In genomic region chr5:111800351-111800750, GRCh38 we compare ENCODE assay signal across 21 cellular contexts. TPM values are rescaled to one million over a fixed set of nuclear protein-coding genes. Genes with fewer than 3 reads are reported as not detected.
DNase-seq lines count a peak whose midpoint lies in the region; ATAC-seq and TF ChIP-seq lines count a peak whose summit lies in the region.
"Had no signal": no experiment of that assay in that cellular context is flagged by ENCODE, and none has a peak within 500 bp of the region (broad histone marks: within the 10 kb centered on the region; RNA-seq: fewer than 3 reads in every experiment).

No MANE protein-coding gene starts in this region.

- CTCF ChIA-PET in WTC11 (lab: Charles Lee), result interaction anchor here (0.5 kb wide), 1 partner anchor 269 kb away, joined by 3 read pairs; no protein-coding TSS in a partner anchor

- no peaks in the 10 kb centered on the region; the same call in 1 of the 2 replicates for H3K27me3 Mint-ChIP-seq in WTC11 (ENCODE audit: low read depth)
- H3K27me3 Mint-ChIP-seq: CD4-positive, alpha-beta memory T cell; CD4-positive, CD25-positive, alpha-beta regulatory T cell had no signal

- H3K79me1 ChIP-seq in trophoblast cell (ENCODE audit: low read length), result no peaks in the 10 kb centered on the region

- no peak overlapping the region for H3K4me3 Mint-ChIP-seq in WTC11
- H3K4me3 Mint-ChIP-seq: CD14-positive monocyte; CD4-positive, alpha-beta memory T cell; CD4-positive, CD25-positive, alpha-beta regulatory T cell; CD8-positive, alpha-beta memory T cell had no signal

- H2BK5ac ChIP-seq in trophoblast cell (ENCODE audit: low read depth, low read length, poor library complexity), result no peak overlapping the region

- H4K8ac ChIP-seq in trophoblast cell (ENCODE audit: low read depth, low read length), result no peak overlapping the region

- POLR2A ChIA-PET in WTC11 (lab: Charles Lee), result interaction anchor here (0.7 kb wide), 1 partner anchor 258 kb away, joined by 3 read pairs; no protein-coding TSS in a partner anchor

- H4K12ac ChIP-seq in trophoblast cell (ENCODE audit: low read depth, low read length), result no peak overlapping the region

- H3K27ac ChIP-seq in trophoblast cell (ENCODE audit: low read depth, low read length), result no peak overlapping the region
- H3K27ac ChIP-seq: 22Rv1, A549, BLaER1 had no signal

- no peak overlapping the region for H3K23ac ChIP-seq in trophoblast cell (ENCODE audit: low read length)

- H3K18ac ChIP-seq in trophoblast cell (ENCODE audit: low read length), result no peak overlapping the region

- no peak overlapping the region for H3K9ac ChIP-seq in trophoblast cell (ENCODE audit: low read length)
- H3K9ac ChIP-seq: BLaER1 had no signal

- DNase-seq in EH (ENCODE audit: low read depth) (peak; percentile 51), WTC11 (ENCODE audit: low spot score) (no peak), left lobe of liver (ENCODE audit: low spot score) (no peak), trophoblast cell (peak; percentile 52 to 82), GM03348 (ENCODE audit: low spot score) (no peak), AG20443 (ENCODE audit: low spot score) (no peak)
- DNase-seq in stimulated activated CD4-positive, alpha-beta T cell treated with anti-CD3 and anti-CD28 coated beads, Interleukin-12 subunit alpha, Interleukin-12 subunit beta, amount 100 ng/mL, for 4 hours, result no peak
- DNase-seq in stimulated activated CD4-positive, alpha-beta T cell treated with anti-CD3 and anti-CD28 coated beads, Interleukin-2, amount 100 ng/mL, for 48 hours, result no peak
- DNase-seq: BE2C; C1 segment of cervical spinal cord; CD4-positive, alpha-beta memory T cell; CD4-positive, CD25-positive, alpha-beta regulatory T cell; CD8-positive, alpha-beta memory T cell; COR-L47; DMS79 treated with DMSO at 0.1 percent for 48 hours; EL; GDM1 had no signal

- H3K4me2 ChIP-seq in trophoblast cell (ENCODE audit: low read length), result no peak overlapping the region
- H3K4me2 ChIP-seq: A549, BLaER1 had no signal

- no peak overlapping the region for H3K4ac ChIP-seq in trophoblast cell (ENCODE audit: low read depth, low read length)

- H3K36me3 ChIP-seq in trophoblast cell (ENCODE audit: control insufficient read depth in 1 of 2, insufficient read depth in 2 of 2, low read length in 2 of 2), result no peaks in the 10 kb centered on the region
- H3K36me3 ChIP-seq: BE2C, BLaER1 had no signal

- no peak overlapping the region for H2BK120ac ChIP-seq in trophoblast cell (ENCODE audit: insufficient read depth, low read length, poor library complexity)

- no peak overlapping the region for H2AK5ac ChIP-seq in trophoblast cell (ENCODE audit: low read length)

- no CpG with 5 or more reads among the region's 3 CpGs for WGBS in trophoblast cell (ENCODE audit: extremely low coverage, insufficient coverage, insufficient read length)

- no peak overlapping the region for H3K4me3 ChIP-seq in trophoblast cell (ENCODE audit: low read depth, low read length)
- H3K4me3 ChIP-seq: A549, BLaER1 had no signal

- no peaks in the 10 kb centered on the region for H3K9me3 ChIP-seq in trophoblast cell (ENCODE audit: insufficient read depth, low read depth, low read length)
- H3K9me3 ChIP-seq: A549, BE2C, BLaER1 had no signal

- no peak for ATAC-seq in WTC11
- peak; percentile 23 for ATAC-seq in left lobe of liver
- ATAC-seq: A549 had no signal

- H3K9me3 Mint-ChIP-seq in WTC11, result peaks cover 8% of the 10 kb centered on the region

- peak overlapping the region; percentile 9; the same call in 1 of the 2 replicates for H3K27ac Mint-ChIP-seq in WTC11
- H3K27ac Mint-ChIP-seq: CD14-positive monocyte; CD4-positive, alpha-beta memory T cell; CD4-positive, CD25-positive, alpha-beta regulatory T cell had no signal

- H4K91ac ChIP-seq in trophoblast cell (ENCODE audit: low read depth, low read length), result no peak overlapping the region

- peaks cover 2% of the 10 kb centered on the region; the same call in 1 of the 2 replicates for H3K36me3 Mint-ChIP-seq in WTC11
- H3K36me3 Mint-ChIP-seq: CD14-positive monocyte; CD4-positive, alpha-beta memory T cell; CD4-positive, CD25-positive, alpha-beta regulatory T cell; CD8-positive, alpha-beta memory T cell had no signal

- H2AFZ ChIP-seq in trophoblast cell (ENCODE audit: insufficient read depth, low read length, poor library complexity), result no peak overlapping the region

- no peak for TF ChIP-seq CTCF in WTC11 (IDR thresholded peaks at IDR 0.05)

- peaks cover 0 to 3% of the 10 kb centered on the region in 2 experiments for H3K4me1 ChIP-seq in trophoblast cell (ENCODE audit: control insufficient read depth in 1 of 2, insufficient read depth in 2 of 2, low read length in 2 of 2)
- H3K4me1 ChIP-seq: A549, BE2C, BLaER1 had no signal

- H3K4me1 Mint-ChIP-seq in WTC11, result peaks cover 21% of the 10 kb centered on the region
- H3K4me1 Mint-ChIP-seq: CD14-positive monocyte; CD4-positive, alpha-beta memory T cell; CD4-positive, CD25-positive, alpha-beta regulatory T cell; CD8-positive, alpha-beta memory T cell had no signal

- no peak overlapping the region for H3K14ac ChIP-seq in trophoblast cell (ENCODE audit: low read length)

- no peak overlapping the region for H2BK12ac ChIP-seq in trophoblast cell (ENCODE audit: low read length)

- H3K27me3 ChIP-seq in trophoblast cell (ENCODE audit: insufficient read depth, low read length), result no peaks in the 10 kb centered on the region
- H3K27me3 ChIP-seq: BE2C, BLaER1 had no signal

- H3K79me2 ChIP-seq in trophoblast cell (ENCODE audit: control insufficient read depth, insufficient read depth, low read length, poor library complexity), result no peaks in the 10 kb centered on the region

TF ChIP-seq in WTC11, 78 proteins besides CTCF, POLR2A, EP300 and RAD21 (continues in another document):
- no peak for TF ChIP-seq NR2C2 (CRISPR knock-in tag; IDR thresholded peaks at IDR 0.05)
- no peak for TF ChIP-seq AR (CRISPR knock-in tag; IDR thresholded peaks at IDR 0.05)
- TF ChIP-seq NR1H2 (CRISPR knock-in tag; IDR thresholded peaks at IDR 0.05), result no peak
- TF ChIP-seq HMGA2 (CRISPR knock-in tag; IDR thresholded peaks at IDR 0.05), result no peak
- TF ChIP-seq ZNF281 (CRISPR knock-in tag; IDR thresholded peaks at IDR 0.05), result no peak
- no peak for TF ChIP-seq ZNF138 (CRISPR knock-in tag; conservative IDR thresholded peaks at IDR 0.05)
- TF ChIP-seq SP1 (CRISPR knock-in tag; conservative IDR thresholded peaks at IDR 0.05), result no peak
- no peak for TF ChIP-seq ZNF416 (CRISPR knock-in tag; IDR thresholded peaks at IDR 0.05)
- no peak for TF ChIP-seq ZNF671 (CRISPR knock-in tag; IDR thresholded peaks at IDR 0.05)

RNA-seq across cellular contexts. Expression of gene NREP, which starts 43.4 kb away (rescaled TPM):
- total RNA-seq in WTC11 (2021), result 160 to 172 TPM (median 168 TPM) in 3 replicates
- 3.2 TPM for total RNA-seq in left lobe of liver
- polyA plus RNA-seq in trophoblast cell (2013), result 166 and 175 TPM in 2 replicates

Comparison
In these comparisons a context has a peak if more than half of its experiments do, and no peak if none do; other contexts are left out.
1. DNase-seq: peak in EH (single experiment) and trophoblast cell (2 of 2); none in WTC11 (single experiment), left lobe of liver (single experiment), stimulated activated CD4-positive, alpha-beta T cell treated with anti-CD3 and anti-CD28 coated beads, Interleukin-12 subunit alpha, Interleukin-12 subunit beta, amount 100 ng/mL, for 4 hours (single experiment), GM03348 (single experiment), stimulated activated CD4-positive, alpha-beta T cell treated with anti-CD3 and anti-CD28 coated beads, Interleukin-2, amount 100 ng/mL, for 48 hours (0 of 2) and AG20443 (single experiment).
2. RNA of gene NREP, which starts 43.4 kb away (total RNA-seq): 160 to 172 TPM in WTC11; 3.2 TPM in left lobe of liver (single experiment); every median in the first group is over 10 times any median in the second.